ENCODE assay signal across 32 cellular contexts in genomic region chr11:84871116-84871515, GRCh38.
"Had no signal": no experiment of that assay in that cellular context is flagged by ENCODE, and none has a peak within 500 bp of the region (broad histone marks: within the 10 kb centered on the region; RNA-seq: fewer than 3 reads in every experiment).

No MANE protein-coding gene starts in this region.

- H3K4me3 ChIP-seq: cardiac muscle cell, colonic mucosa, gastroesophageal sphincter, ovary, psoas muscle, sigmoid colon, transverse colon had no signal

- DNase-seq: activated CD4-positive, alpha-beta memory T cell treated with anti-CD3 and anti-CD28 coated beads, Interleukin-2, amount 10 ng/mL, durations not matched to agents 7 days and 5 days; activated CD4-positive, alpha-beta T cell treated with anti-CD3 and anti-CD28 coated beads for 1 hour; activated CD4-positive, alpha-beta T cell treated with anti-CD3 and anti-CD28 coated beads, Interleukin-2, amount 10 ng/mL, durations not matched to agents 7 days and 5 days; activated CD8-positive, alpha-beta memory T cell treated with anti-CD3 and anti-CD28 coated beads, Interleukin-2, amount 50 U/mL, for 48 hours; activated gamma-delta T cell treated with Interleukin-2 at 50 U/mL for 16 hours; activated naive CD4-positive, alpha-beta T cell treated with anti-CD3 and anti-CD28 coated beads, Interleukin-2, amount 50 U/mL, for 16 hours; activated T-cell treated with anti-CD3 and anti-CD28 coated beads, Interleukin-2, amount 50 U/mL, for 4 hours; amniotic stem cell; cerebellar nuclear complex; colonic mucosa; effector CD8-positive, alpha-beta T cell; head of caudate nucleus; hypothalamus; immature natural killer cell; kidney; left colon; naive B cell; nephron progenitor cell; ovary; psoas muscle; sigmoid colon; stimulated activated CD4-positive, alpha-beta T cell treated with anti-CD3 and anti-CD28 coated beads, Interleukin-15, amount 100 ng/mL, for 24 hours; stimulated activated CD4-positive, alpha-beta T cell treated with anti-CD3 and anti-CD28 coated beads, Interleukin-2, amount 100 ng/mL, for 24 hours; stimulated activated naive CD4-positive, alpha-beta T cell; SW 1271; T1000; transverse colon had no signal

- H3K36me3 ChIP-seq: cardiac muscle cell, colonic mucosa, gastroesophageal sphincter, neutrophil, ovary, sigmoid colon, transverse colon had no signal

- H3K27me3 ChIP-seq: cardiac muscle cell, colonic mucosa, gastroesophageal sphincter, neutrophil, ovary, sigmoid colon, transverse colon had no signal

- H3K9me3 ChIP-seq: colonic mucosa, gastroesophageal sphincter, neutrophil, ovary, psoas muscle, sigmoid colon, transverse colon had no signal

- ATAC-seq: activated T-cell treated with anti-CD3 and anti-CD28 coated beads, Interleukin-2, amount 50 U/mL, for 4 hours; activated T-helper 17 cell treated with anti-CD3 and anti-CD28 coated beads, Interleukin-2, amount 50 U/mL, for 72 hours; gastroesophageal sphincter; left colon; psoas muscle; WTC11 had no signal

- H3K27ac ChIP-seq: cardiac muscle cell, colonic mucosa, gastroesophageal sphincter, neutrophil, ovary, psoas muscle, sigmoid colon, transverse colon had no signal
